In genomic region chr1:228166170-228166936, GRCh38 we compare ENCODE assay signal across 1 cellular context.
TF ChIP-seq lines count a peak whose summit lies in the region.

No MANE protein-coding gene starts in this region.

TF ChIP-seq in K562, 482 proteins besides CTCF, POLR2A, EP300 and RAD21 (continued from another document):
- no peak for TF ChIP-seq NEUROD1 (IDR thresholded peaks at IDR 0.05; ENCODE audit: borderline replicate concordance, low read depth, low read length, partially characterized antibody)
- no peak for TF ChIP-seq SMARCA4 (IDR thresholded peaks at IDR 0.05)
- no peak for TF ChIP-seq ZNF639 (CRISPR knock-in tag; conservative IDR thresholded peaks at IDR 0.05 in 1 of 2, IDR thresholded peaks at IDR 0.05 in 1 of 2)
- no peak for TF ChIP-seq ZNF253 (CRISPR knock-in tag; conservative IDR thresholded peaks at IDR 0.05)
- TF ChIP-seq GABPA (tag; conservative IDR thresholded peaks at IDR 0.05; ENCODE audit: low read depth): peak; percentile 83
- 0 out of 2 replicates have a peak, but pooled peaks have one; percentile 8 for TF ChIP-seq MTA1 (IDR thresholded peaks at IDR 0.05; ENCODE audit: borderline replicate concordance)
